1 cellular context compared by ENCODE assay signal in the genomic region with DNA sequence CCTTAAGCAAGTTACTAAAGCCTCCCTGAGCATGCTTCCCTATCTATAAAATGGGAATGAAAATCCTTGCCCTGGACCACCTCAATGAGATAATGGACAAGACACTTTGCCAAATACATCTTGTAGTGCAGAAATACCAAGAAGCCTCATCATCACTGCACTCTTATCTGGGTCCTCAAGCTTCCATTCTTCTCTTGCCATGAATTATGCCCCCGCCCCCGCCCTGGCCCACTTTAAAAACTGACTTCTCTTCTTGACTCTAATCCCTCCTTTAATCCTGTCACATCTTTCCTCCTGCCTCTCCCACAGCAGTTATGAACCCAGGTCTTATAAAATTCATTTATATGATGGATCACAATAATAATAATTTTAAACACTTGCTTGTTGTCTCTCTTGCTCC.
TF ChIP-seq lines count a peak whose summit lies in the region.

No MANE protein-coding gene starts in this region.

TF ChIP-seq in GM12878, 131 proteins besides CTCF, POLR2A, EP300 and RAD21:
- TF ChIP-seq CUX1 (IDR thresholded peaks at IDR 0.05; ENCODE audit: insufficient replicate concordance, low read depth, low read length) (no peak), SPI1 (IDR thresholded peaks at IDR 0.05; ENCODE audit: borderline replicate concordance, insufficient read depth, low read depth, low read length) (0 out of 2 replicates have a peak, but pooled peaks have one; percentile 0)
